ENCODE assay signal across 8 cellular contexts in the genomic region with DNA sequence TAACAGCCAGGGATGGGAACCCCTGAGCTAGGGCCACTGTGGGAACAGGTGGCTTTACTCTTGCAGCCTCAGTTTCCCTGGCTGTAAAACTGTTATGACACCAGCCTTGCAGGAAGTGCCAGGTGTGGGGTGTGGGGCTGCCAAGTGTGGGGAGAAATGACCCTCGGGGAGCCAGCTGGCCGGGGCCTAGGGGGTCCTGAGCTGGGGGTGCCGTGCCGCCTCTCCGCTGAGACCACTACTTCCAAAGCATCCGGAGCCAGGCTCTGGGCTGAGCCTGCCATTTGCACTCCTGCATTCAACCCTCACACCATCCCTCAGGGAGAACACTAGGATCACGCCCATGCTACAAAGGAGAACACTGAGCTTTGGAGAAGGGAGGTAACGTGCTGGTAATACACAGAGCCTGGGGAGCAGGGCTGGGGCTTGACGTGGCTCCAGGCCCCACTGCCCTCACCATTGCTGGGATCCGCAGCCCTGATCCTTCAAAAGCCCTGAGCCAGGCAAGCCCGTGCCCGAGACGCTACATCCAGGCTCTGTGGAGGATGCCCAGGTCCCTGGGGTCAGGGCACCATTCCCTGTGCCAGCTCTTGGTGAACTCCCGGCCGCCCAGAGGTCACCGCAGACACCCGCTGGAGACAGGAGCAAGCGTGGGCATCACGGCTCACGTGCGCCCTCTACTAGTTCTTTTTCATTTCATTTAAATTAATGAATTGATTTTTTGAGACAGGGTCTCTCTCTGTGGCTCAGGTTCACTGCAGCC. TPM values are rescaled to one million over a fixed set of nuclear protein-coding genes. Genes with fewer than 3 reads are reported as not detected.
DNase-seq lines count a peak whose midpoint lies in the region; ATAC-seq, FAIRE-seq and TF ChIP-seq lines count a peak whose summit lies in the region.

No MANE protein-coding gene starts in this region.

- POLR2A ChIA-PET in HepG2 (lab: Yijun Ruan, JAX) = no interaction called here

- no TSS peak for BruUV-seq in HepG2 (replicated peaks; lab: Mats Ljungman, UMichigan)

- DNase-seq in GM13976 (ENCODE audit: low spot score) = peak; percentile 86
- DNase-seq in NCI-H345 treated with DMSO at 0.1 percent for 48 hours (lab: John Stamatoyannopoulos, UW; ENCODE audit: unreplicated experiment) = peak; percentile 46
- DNase-seq in activated CD4-positive, alpha-beta T cell treated with anti-CD3 and anti-CD28 coated beads for 24 hours (ENCODE audit: low read depth in 2 of 2) = peak; percentile 40 to 58
- peak; percentile 73 for DNase-seq in cerebellum (ENCODE audit: low spot score)
- DNase-seq in HepG2 (ENCODE audit: low spot score) = peak; percentile 60
- DNase-seq in stimulated activated CD4-positive, alpha-beta T cell treated with anti-CD3 and anti-CD28 coated beads, Interleukin-4, amount 100 ng/mL, for 48 hours (ENCODE audit: low read depth in 2 of 2) = peak; percentile 49 to 60

- H3K4me2 ChIP-seq in HepG2 (ENCODE audit: low read depth, low read length) = no peak overlapping the region

- no peak overlapping the region for H2AFZ ChIP-seq in HepG2 (ENCODE audit: low read length)

- WGBS in HepG2 (ENCODE audit: low lambda C conversion rate) = 16% methylated on average over 16 of the region's 21 CpGs

- no peak overlapping the region for H3K9ac ChIP-seq in HepG2 (ENCODE audit: insufficient read depth, low read depth, low read length)

- TF ChIP-seq CTCF in 22Rv1 (IDR thresholded peaks at IDR 0.05) = peak; percentile 87
- TF ChIP-seq CTCF in GM13976 (IDR thresholded peaks at IDR 0.05; ENCODE audit: borderline replicate concordance, control extremely low read depth, extremely low read depth, insufficient read depth, missing control alignments) = peak; percentile 38
- peak; percentile 87 for TF ChIP-seq CTCF in HepG2 (CRISPR knock-in tag; IDR thresholded peaks at IDR 0.05)

- H3K36me3 ChIP-seq in HepG2 (replicated peaks in 1 of 2; ENCODE audit: control insufficient read depth in 1 of 2, insufficient read depth in 2 of 2, low read length in 2 of 2) = no peaks in the 10 kb centered on the region

- no peaks in the 10 kb centered on the region for H3K9me3 ChIP-seq in HepG2 (ENCODE audit: low read length)

- no peak overlapping the region for H3K27ac ChIP-seq in 22Rv1
- no peak overlapping the region for H3K27ac ChIP-seq in HepG2 (ENCODE audit: extremely low read length, insufficient read depth, low read length)

- CTCF ChIA-PET in HepG2 (lab: Yijun Ruan, JAX; ENCODE audit: low intra/inter-chr PET ratio, low total read pairs) = interaction anchor here (0.7 to 2.9 kb wide), 7 partner anchors 42 to 370 kb away, joined by 3 to 18 read pairs (median 5); no protein-coding TSS in a partner anchor

- H3K4me1 ChIP-seq in HepG2 (ENCODE audit: insufficient read depth, low read length) = 0 out of 2 replicates have a peak, but pooled peaks cover 5% of the 10 kb centered on the region

- no peak overlapping the region for H3K4me3 ChIP-seq in HepG2 (replicated peaks in 1 of 3; ENCODE audit: insufficient read depth in 1 of 3, low read depth in 2 of 3, low read length in 3 of 3)

- peaks cover 3% of the 10 kb centered on the region; the same call in 1 of the 2 replicates for H4K20me1 ChIP-seq in HepG2 (ENCODE audit: insufficient read depth, low read length)

- ATAC-seq in HepG2 = peak; percentile 72
- no peak for ATAC-seq in HG03025 (IDR thresholded peaks at IDR 0.05; ENCODE audit: low FRiP score, unreplicated experiment)

- peaks cover 7 to 36% of the 10 kb centered on the region in 2 experiments; a peak in 4 of 5 replicates for H3K27me3 ChIP-seq in HepG2 (ENCODE audit: control insufficient read depth in 1 of 2, insufficient read depth in 2 of 2, low read length in 2 of 2)

- in situ Hi-C loops in GM13976 (cut with MboI; ENCODE audit: low sequenced_read_pairs, unreplicated experiment) = no loop called here
- in situ Hi-C loops in HepG2 (cut with HindIII; ENCODE audit: extremely low pct_ligation_motif_present, low pct_unique_long_range_greater_than_20kb) = loop anchor here (5.0 kb wide), 1 partner anchor 60 kb away; no protein-coding TSS in a partner anchor

- FAIRE-seq in HepG2 (lab: Jason Lieb, UNC) = peak; percentile 43

- no peaks in the 10 kb centered on the region for H3K79me2 ChIP-seq in HepG2 (ENCODE audit: insufficient read depth, low read length)

- no peak for TF ChIP-seq POLR2A in HepG2 (IDR thresholded peaks at IDR 0.05; ENCODE audit: insufficient read depth in 1 of 2, low read depth in 2 of 2, low read length in 2 of 2)

- intact Hi-C loops in HepG2 (cut with micrococcal nuclease; ENCODE audit: unreplicated experiment) = loop anchor here (1.0 to 10.0 kb wide), 2 partner anchors 42 to 323 kb away; no protein-coding TSS in a partner anchor

- peak; percentile 87 for TF ChIP-seq RAD21 in HepG2 (CRISPR knock-in tag; IDR thresholded peaks at IDR 0.05)

- TF ChIP-seq EP300 in HepG2 (IDR thresholded peaks at IDR 0.05; ENCODE audit: low read depth in 2 of 2, low read length in 2 of 2) (no peak), HepG2 (CRISPR knock-in tag; IDR thresholded peaks at IDR 0.05; ENCODE audit: borderline replicate concordance) (no peak)

TF ChIP-seq in HepG2, 621 proteins besides CTCF, POLR2A, EP300 and RAD21 (continues in another document):
- TF ChIP-seq ZIK1 (CRISPR knock-in tag; IDR thresholded peaks at IDR 0.05; ENCODE audit: borderline replicate concordance, low read depth) (no peak), ZNF274 (CRISPR knock-in tag; IDR thresholded peaks at IDR 0.05) (peak; percentile 63; the same call in 1 of the 2 replicates), SAFB2 (CRISPR knock-in tag; IDR thresholded peaks at IDR 0.05; ENCODE audit: borderline replicate concordance, low read depth) (no peak), ZSCAN12 (CRISPR knock-in tag; IDR thresholded peaks at IDR 0.05) (no peak)
- TF ChIP-seq, protein P1, sequence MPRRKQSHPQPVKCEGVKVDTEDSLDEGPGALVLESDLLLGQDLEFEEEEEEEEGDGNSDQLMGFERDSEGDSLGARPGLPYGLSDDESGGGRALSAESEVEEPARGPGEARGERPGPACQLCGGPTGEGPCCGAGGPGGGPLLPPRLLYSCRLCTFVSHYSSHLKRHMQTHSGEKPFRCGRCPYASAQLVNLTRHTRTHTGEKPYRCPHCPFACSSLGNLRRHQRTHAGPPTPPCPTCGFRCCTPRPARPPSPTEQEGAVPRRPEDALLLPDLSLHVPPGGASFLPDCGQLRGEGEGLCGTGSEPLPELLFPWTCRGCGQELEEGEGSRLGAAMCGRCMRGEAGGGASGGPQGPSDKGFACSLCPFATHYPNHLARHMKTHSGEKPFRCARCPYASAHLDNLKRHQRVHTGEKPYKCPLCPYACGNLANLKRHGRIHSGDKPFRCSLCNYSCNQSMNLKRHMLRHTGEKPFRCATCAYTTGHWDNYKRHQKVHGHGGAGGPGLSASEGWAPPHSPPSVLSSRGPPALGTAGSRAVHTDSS (CRISPR knock-in tag; conservative IDR thresholded peaks at IDR 0.05) = no peak

RNA-seq across cellular contexts. Expression of a gene that starts 28.8 kb away (rescaled TPM):
- total RNA-seq in cerebellum (11.3 TPM), HepG2 (2016; rRNA removed; fragmentation: Illumina TruSeq; extraction: Trizol) (48.3 and 61.7 TPM in 2 replicates)
- total RNA-seq in HepG2 (2016; cell fraction: cytosol; rRNA removed; fragmentation: Illumina TruSeq; extraction: Trizol; ENCODE audit: low read depth) = 23.8 and 27.0 TPM in 2 replicates
- 48.0 and 66.5 TPM in 2 replicates for total RNA-seq in HepG2 (2016; cell fraction: insoluble cytoplasmic fraction; rRNA removed; fragmentation: Illumina TruSeq; extraction: Trizol)
- 37.7 and 42.3 TPM in 2 replicates for total RNA-seq in HepG2 (2016; cell fraction: membrane; rRNA removed; fragmentation: Illumina TruSeq; extraction: Trizol)
- total RNA-seq in HepG2 (2016; cell fraction: nucleus; rRNA removed; fragmentation: Illumina TruSeq; extraction: Trizol) = 23.1 and 24.3 TPM in 2 replicates
- polyA plus RNA-seq in HepG2 (2011; rRNA removed) = 7.7 and 10.6 TPM in 2 replicates
- 8.9 and 11.0 TPM in 2 replicates for polyA plus RNA-seq in HepG2 (2011; cell fraction: cytosol; rRNA removed)
- polyA plus RNA-seq in HepG2 (2011; cell fraction: nucleus; rRNA removed) = 3.9 and 4.5 TPM in 2 replicates
- polyA plus RNA-seq in HepG2 (2012) = 5.7 and 16.9 TPM in 2 replicates
- 28.1 and 34.5 TPM in 2 replicates for polyA plus RNA-seq in HepG2 (2016; cell fraction: cytosol; fragmentation: Illumina TruSeq; extraction: Trizol; ENCODE audit: low read depth)
- polyA plus RNA-seq in HepG2 (2016; cell fraction: insoluble cytoplasmic fraction; fragmentation: Illumina TruSeq; extraction: Trizol; ENCODE audit: low read depth) = 76.0 and 95.5 TPM in 2 replicates
- 36.4 and 39.0 TPM in 2 replicates for polyA plus RNA-seq in HepG2 (2016; cell fraction: membrane; fragmentation: Illumina TruSeq; extraction: Trizol; ENCODE audit: low read depth)
- polyA plus RNA-seq in HepG2 (2016; cell fraction: nucleus; fragmentation: Illumina TruSeq; extraction: Trizol; ENCODE audit: insufficient read depth, low read depth) = 38.9 and 39.5 TPM in 2 replicates
- 7.2 and 33.6 TPM in 2 replicates for polyA minus RNA-seq in HepG2 (2011; rRNA and poly(A)+ RNA removed; ENCODE audit: low replicate concordance)
- polyA minus RNA-seq in HepG2 (2011; cell fraction: cytosol; rRNA and poly(A)+ RNA removed) = 3.9 and 4.1 TPM in 2 replicates
- polyA minus RNA-seq in HepG2 (2011; cell fraction: nucleus; rRNA and poly(A)+ RNA removed) = 4.7 and 6.2 TPM in 2 replicates

RNA-seq across cellular contexts. Expression of a gene that starts 33.3 kb away (rescaled TPM):
- total RNA-seq in cerebellum = 1.00 TPM
- total RNA-seq in HepG2 (2016; rRNA removed; fragmentation: Illumina TruSeq; extraction: Trizol) = 0.13 TPM in 1 of 2 replicates, not detected in the other
- 0.35 TPM in 1 of 2 replicates, not detected in the other for total RNA-seq in HepG2 (2016; cell fraction: cytosol; rRNA removed; fragmentation: Illumina TruSeq; extraction: Trizol; ENCODE audit: low read depth)
- total RNA-seq in HepG2 (2016; cell fraction: insoluble cytoplasmic fraction; rRNA removed; fragmentation: Illumina TruSeq; extraction: Trizol) = not detected in 2 replicates
- total RNA-seq in HepG2 (2016; cell fraction: membrane; rRNA removed; fragmentation: Illumina TruSeq; extraction: Trizol) = not detected in 2 replicates
- not detected in 2 replicates for total RNA-seq in HepG2 (2016; cell fraction: nucleus; rRNA removed; fragmentation: Illumina TruSeq; extraction: Trizol)
- polyA plus RNA-seq in HepG2 (2011; rRNA removed) = 0.26 and 0.29 TPM in 2 replicates
- polyA plus RNA-seq in HepG2 (2011; cell fraction: cytosol; rRNA removed) = 0.13 and 0.28 TPM in 2 replicates
- polyA plus RNA-seq in HepG2 (2011; cell fraction: nucleus; rRNA removed) = 0.16 and 0.37 TPM in 2 replicates
- polyA plus RNA-seq in HepG2 (2012) = not detected in 2 replicates
- polyA plus RNA-seq in HepG2 (2016; cell fraction: cytosol; fragmentation: Illumina TruSeq; extraction: Trizol; ENCODE audit: low read depth) = 0.35 and 0.65 TPM in 2 replicates
- not detected in 2 replicates for polyA plus RNA-seq in HepG2 (2016; cell fraction: insoluble cytoplasmic fraction; fragmentation: Illumina TruSeq; extraction: Trizol; ENCODE audit: low read depth)
- polyA plus RNA-seq in HepG2 (2016; cell fraction: membrane; fragmentation: Illumina TruSeq; extraction: Trizol; ENCODE audit: low read depth) = 0.33 TPM in 1 of 2 replicates, not detected in the other
- polyA plus RNA-seq in HepG2 (2016; cell fraction: nucleus; fragmentation: Illumina TruSeq; extraction: Trizol; ENCODE audit: insufficient read depth, low read depth) = not detected in 2 replicates
- polyA minus RNA-seq in HepG2 (2011; rRNA and poly(A)+ RNA removed; ENCODE audit: low replicate concordance) = 0.44 and 7.8 TPM in 2 replicates
- not detected in 2 replicates for polyA minus RNA-seq in HepG2 (2011; cell fraction: cytosol; rRNA and poly(A)+ RNA removed)
- not detected in 2 replicates for polyA minus RNA-seq in HepG2 (2011; cell fraction: nucleus; rRNA and poly(A)+ RNA removed)
